ENCODE assay signal across 8 cellular contexts in genomic region chr5:132466453-132467291, GRCh38. TPM values are rescaled to one million over a fixed set of nuclear protein-coding genes. Genes with fewer than 3 reads are reported as not detected.
DNase-seq lines count a peak whose midpoint lies in the region; ATAC-seq and TF ChIP-seq lines count a peak whose summit lies in the region.

No MANE protein-coding gene starts in this region.

- H3K9me3 ChIP-seq in Peyer's patch (no peaks in the 10 kb centered on the region), ascending aorta (no peaks in the 10 kb centered on the region)

- H3K4me3 Mint-ChIP-seq in memory B cell: peak overlapping the region; percentile 77

- H3K36me3 Mint-ChIP-seq in memory B cell: peaks cover 7% of the 10 kb centered on the region

- no peak for TF ChIP-seq POLR2A in Peyer's patch (IDR thresholded peaks at IDR 0.05)

- peaks cover 78% of the 10 kb centered on the region for H3K4me1 Mint-ChIP-seq in memory B cell

- peak overlapping the region in 1 of 4 donors; percentile 16 for H3K4me3 ChIP-seq in Peyer's patch
- no peak overlapping the region for H3K4me3 ChIP-seq in ascending aorta

- H3K9me3 Mint-ChIP-seq in memory B cell: no peaks in the 10 kb centered on the region

- H3K36me3 ChIP-seq in Peyer's patch (no peaks in the 10 kb centered on the region), ascending aorta (peaks cover 0 to 5% of the 10 kb centered on the region in 2 donors)

- H3K4me1 ChIP-seq in Peyer's patch (peaks cover 10 to 95% (median 55%) of the 10 kb centered on the region in 4 donors), ascending aorta (peaks cover 0 to 10% of the 10 kb centered on the region in 2 donors)

- H3K27me3 ChIP-seq in Peyer's patch: no peaks in the 10 kb centered on the region
- no peaks in the 10 kb centered on the region for H3K27me3 ChIP-seq in ascending aorta

- intact Hi-C loops in ascending aorta (cut with DNase I): no loop called here

- no peak for TF ChIP-seq CTCF in Peyer's patch (IDR thresholded peaks at IDR 0.05)
- no peak for TF ChIP-seq CTCF in ascending aorta (IDR thresholded peaks at IDR 0.05)

- peak overlapping the region; percentile 77 for H3K27ac Mint-ChIP-seq in memory B cell

- DNase-seq in NK-92 treated with Interleukin-12 subunit alpha and Interleukin-12 subunit beta, amount 100 ng/mL, for 24 hours (lab: John Stamatoyannopoulos, UW): peak; percentile 92
- DNase-seq in NK-92 (lab: John Stamatoyannopoulos, UW; ENCODE audit: unreplicated experiment) (no peak), Peyer's patch (peak; percentile 72 to 90 (median 88)), ascending aorta (ENCODE audit: low spot score in 2 of 2) (peak in 1 of 2 donors; percentile 34), memory B cell (ENCODE audit: low spot score in 2 of 2) (peak in 1 of 2 donors; percentile 36), NCI-H774 (lab: John Stamatoyannopoulos, UW) (no peak), GOT3 (lab: John Stamatoyannopoulos, UW) (no peak)

- H3K27me3 Mint-ChIP-seq in memory B cell: no peaks in the 10 kb centered on the region

- peak; percentile 69 for ATAC-seq in HG02885 (IDR thresholded peaks at IDR 0.05; ENCODE audit: poor library complexity, unreplicated experiment)
- peak; percentile 67 for ATAC-seq in memory B cell (ENCODE audit: low read depth)

- H3K27ac ChIP-seq in Peyer's patch: peak overlapping the region; percentile 65 to 91 (median 87)
- peak overlapping the region; percentile 3 to 29 for H3K27ac ChIP-seq in ascending aorta

RNA-seq across cellular contexts. Expression of gene IRF1, which starts 23.9 kb away (rescaled TPM):
- total RNA-seq in Peyer's patch (100 to 1,000 TPM in 3 of 4 donors, 10 to 100 TPM in 1; 92.7 to 152 (median 122) TPM), ascending aorta (57.7 TPM)

Comparison
In these comparisons a context has a peak if more than half of its experiments do, and no peak if none do; other contexts are left out.
1. DNase-seq: peak in NK-92 treated with Interleukin-12 subunit alpha and Interleukin-12 subunit beta, amount 100 ng/mL, for 24 hours (single experiment) and Peyer's patch (3 of 3); none in NK-92 (single experiment), NCI-H774 (single experiment) and GOT3 (single experiment).